In genomic region chr14:47863441-47863840, GRCh38 we compare ENCODE assay signal across 31 cellular contexts.
"Had no signal": no experiment of that assay in that cellular context is flagged by ENCODE, and none has a peak within 500 bp of the region (broad histone marks: within the 10 kb centered on the region; RNA-seq: fewer than 3 reads in every experiment).

No MANE protein-coding gene starts in this region.

- H3K27me3 ChIP-seq: adrenal gland, body of pancreas, breast epithelium, cardiac muscle cell, dorsolateral prefrontal cortex had no signal

- H3K36me3 ChIP-seq: adrenal gland, breast epithelium, cardiac muscle cell, colonic mucosa, WERI-Rb-1 had no signal

- H3K4me3 ChIP-seq: adrenal gland, body of pancreas, breast epithelium, cardiac muscle cell, colonic mucosa, dorsolateral prefrontal cortex had no signal

- H3K4me1 ChIP-seq: adrenal gland, body of pancreas, breast epithelium, colonic mucosa had no signal

- DNase-seq: activated B cell treated with CpG ODN at 0.5 μM for 24 hours; activated CD4-positive, alpha-beta T cell treated with anti-CD3 and anti-CD28 coated beads for 48 hours; activated CD4-positive, alpha-beta T cell treated with anti-CD3 and anti-CD28 coated beads, Interleukin-2, amount 50 U/mL, for 1 hour; activated CD4-positive, alpha-beta T cell treated with anti-CD3 and anti-CD28 coated beads, Interleukin-2, amount 50 U/mL, for 48 hours; activated CD8-positive, alpha-beta memory T cell treated with anti-CD3 and anti-CD28 coated beads, Interleukin-2, amount 10 ng/mL, durations not matched to agents 7 days and 5 days; activated CD8-positive, alpha-beta memory T cell treated with anti-CD3 and anti-CD28 coated beads, Interleukin-2, amount 50 U/mL, for 4 hours; activated CD8-positive, alpha-beta T cell treated with anti-CD3 and anti-CD28 coated beads for 36 hours; activated effector memory CD4-positive, alpha-beta T cell treated with anti-CD3 and anti-CD28 coated beads, Interleukin-2, amount 50 U/mL, for 16 hours; activated naive CD4-positive, alpha-beta T cell treated with anti-CD3 and anti-CD28 coated beads for 36 hours; activated naive CD8-positive, alpha-beta T cell treated with anti-CD3 and anti-CD28 coated beads for 36 hours; activated naive CD8-positive, alpha-beta T cell treated with anti-CD3 and anti-CD28 coated beads, Interleukin-2, amount 50 U/mL, for 24 hours; activated T-cell treated with anti-CD3 and anti-CD28 coated beads, Interleukin-2, amount 50 U/mL, for 1 hour; activated T-cell treated with anti-CD3 and anti-CD28 coated beads, Interleukin-2, amount 50 U/mL, for 48 hours; adrenal gland; amygdala; aorta; body of pancreas; central memory CD4-positive, alpha-beta T cell; cerebellar nuclear complex; colonic mucosa; dorsolateral prefrontal cortex; effector memory CD4-positive, alpha-beta T cell; endodermal cell; foreskin fibroblast; head of caudate nucleus; T-helper 9 cell; WERI-Rb-1 had no signal

- H3K27ac ChIP-seq: adrenal gland, body of pancreas, breast epithelium, cardiac muscle cell, colonic mucosa, dorsolateral prefrontal cortex, WERI-Rb-1 had no signal

- ATAC-seq: activated CD4-positive, CD25-positive, alpha-beta regulatory T cell treated with anti-CD3 and anti-CD28 coated beads, Interleukin-2, amount 50 U/mL, for 24 hours; activated CD8-positive, alpha-beta memory T cell treated with anti-CD3 and anti-CD28 coated beads, Interleukin-2, amount 10 ng/mL, durations not matched to agents 7 days and 5 days; activated CD8-positive, alpha-beta T cell treated with anti-CD3 and anti-CD28 coated beads for 36 hours; activated naive CD8-positive, alpha-beta T cell treated with anti-CD3 and anti-CD28 coated beads, Interleukin-2, amount 50 U/mL, for 24 hours; body of pancreas; esophagus mucosa had no signal

- H3K9me3 ChIP-seq: adrenal gland, body of pancreas, breast epithelium, colonic mucosa had no signal
